22 cellular contexts compared by ENCODE assay signal in genomic region chr21:9735421-9735961, GRCh38.
DNase-seq lines count a peak whose midpoint lies in the region; ATAC-seq, FAIRE-seq and TF ChIP-seq lines count a peak whose summit lies in the region.
"Had no signal": no experiment of that assay in that cellular context is flagged by ENCODE, and none has a peak within 500 bp of the region (broad histone marks: within the 10 kb centered on the region; RNA-seq: fewer than 3 reads in every experiment).

No MANE protein-coding gene starts in this region.

- FAIRE-seq in GM12891 (lab: Jason Lieb, UNC), result no peak
- FAIRE-seq: A549 had no signal

- H3K4me1 ChIP-seq in lower lobe of right lung, result no peaks in the 10 kb centered on the region
- H3K4me1 ChIP-seq: A549, Caco-2 had no signal

- H3K4me3 ChIP-seq in lower lobe of right lung, result no peak overlapping the region
- H3K4me3 ChIP-seq: A549, GM23338, MG63 had no signal

- H3K36me3 ChIP-seq in lower lobe of right lung, result no peaks in the 10 kb centered on the region
- H3K36me3 ChIP-seq: MG63 had no signal

- TF ChIP-seq POLR2A in GM12891 (IDR thresholded peaks at IDR 0.05; ENCODE audit: low read depth, low read length), result no peak

- no peaks in the 10 kb centered on the region for H3K27me3 ChIP-seq in lower lobe of right lung (ENCODE audit: low read depth)
- H3K27me3 ChIP-seq: MG63 had no signal

- peaks cover 12% of the 10 kb centered on the region for H3K9me3 ChIP-seq in lower lobe of right lung
- H3K9me3 ChIP-seq: A549 had no signal

- H3K27ac ChIP-seq in lower lobe of right lung, result no peak overlapping the region
- H3K27ac ChIP-seq: A549 had no signal

- peak; percentile 25 to 53 for ATAC-seq in natural killer cell treated with Interleukin-12 subunit alpha and Interleukin-12 subunit beta and Interleukin-15 and Interleukin-18, amount 100 ng/mL, for 72 hours
- ATAC-seq in natural killer cell, result no peak
- ATAC-seq in lower lobe of right lung, result peak; percentile 41 to 42
- ATAC-seq in sciatic nerve, result peak; percentile 22
- ATAC-seq: A549, GM23338, PC-3 had no signal

- no peaks in the 10 kb centered on the region for H3K27me3 Mint-ChIP-seq in natural killer cell treated with Interleukin-12 subunit alpha and Interleukin-12 subunit beta and Interleukin-15 and Interleukin-18, amount 100 ng/mL, for 72 hours
- H3K27me3 Mint-ChIP-seq in natural killer cell (ENCODE audit: low read depth in 2 of 2), result no peaks in the 10 kb centered on the region
- H3K27me3 Mint-ChIP-seq: CD4-positive, alpha-beta T cell had no signal

- no peak overlapping the region for H3K27ac Mint-ChIP-seq in natural killer cell treated with Interleukin-12 subunit alpha and Interleukin-12 subunit beta and Interleukin-15 and Interleukin-18, amount 100 ng/mL, for 72 hours
- no peak overlapping the region for H3K27ac Mint-ChIP-seq in natural killer cell
- H3K27ac Mint-ChIP-seq: CD4-positive, alpha-beta T cell; GM23338 had no signal

- no peaks in the 10 kb centered on the region for H3K36me3 Mint-ChIP-seq in natural killer cell treated with Interleukin-12 subunit alpha and Interleukin-12 subunit beta and Interleukin-15 and Interleukin-18, amount 100 ng/mL, for 72 hours
- peaks cover 8% of the 10 kb centered on the region for H3K36me3 Mint-ChIP-seq in natural killer cell

- intact Hi-C loops in natural killer cell (cut with micrococcal nuclease) (no loop called here), lower lobe of right lung (cut with DNase I) (no loop called here), sciatic nerve (cut with DNase I) (no loop called here)

- H3K9me3 Mint-ChIP-seq in natural killer cell treated with Interleukin-12 subunit alpha and Interleukin-12 subunit beta and Interleukin-15 and Interleukin-18, amount 100 ng/mL, for 72 hours, result peaks cover 11% of the 10 kb centered on the region
- H3K9me3 Mint-ChIP-seq in natural killer cell, result peaks cover 8 to 9% of the 10 kb centered on the region in 2 donors
- H3K9me3 Mint-ChIP-seq: GM23338 had no signal

- H3K4me1 Mint-ChIP-seq in natural killer cell treated with Interleukin-12 subunit alpha and Interleukin-12 subunit beta and Interleukin-15 and Interleukin-18, amount 100 ng/mL, for 72 hours (ENCODE audit: low read depth in 2 of 2), result no peaks in the 10 kb centered on the region
- H3K4me1 Mint-ChIP-seq in natural killer cell, result no peaks in the 10 kb centered on the region
- H3K4me1 Mint-ChIP-seq: GM23338 had no signal

- DNase-seq in natural killer cell treated with Interleukin-12 subunit alpha and Interleukin-12 subunit beta and Interleukin-15 and Interleukin-18, amount 100 ng/mL, for 72 hours (ENCODE audit: low spot score), result no peak
- DNase-seq in natural killer cell (no peak), lower lobe of right lung (no peak), sciatic nerve (ENCODE audit: low spot score) (no peak), GM12891 (ENCODE audit: insufficient read length, low spot score) (no peak), NCI-H226 (no peak), midbrain (lab: John Stamatoyannopoulos, UW) (no peak)
- DNase-seq: Caco-2; CD4-positive, alpha-beta T cell; GDM1; HCEC 1CT; Kasumi-1; MG63; NCI-H1048; NCI-H1436; NCI-H1930; NCI-H345; NCI-H524 treated with DMSO at 0.1 percent for 48 hours; PC-3; RPMI8226 had no signal

- H3K4me3 Mint-ChIP-seq in natural killer cell treated with Interleukin-12 subunit alpha and Interleukin-12 subunit beta and Interleukin-15 and Interleukin-18, amount 100 ng/mL, for 72 hours, result no peak overlapping the region
- H3K4me3 Mint-ChIP-seq in natural killer cell, result no peak overlapping the region
- H3K4me3 Mint-ChIP-seq: CD4-positive, alpha-beta T cell; GM23338 had no signal

- no peak for TF ChIP-seq CTCF in natural killer cell (IDR thresholded peaks at IDR 0.05)
- TF ChIP-seq CTCF in lower lobe of right lung (IDR thresholded peaks at IDR 0.05), result no peak

TF ChIP-seq in GM12891, 5 proteins besides CTCF, POLR2A, EP300 and RAD21:
- TF ChIP-seq TAF1 (IDR thresholded peaks at IDR 0.05; ENCODE audit: low read depth, low read length) (no peak), PAX5 (IDR thresholded peaks at IDR 0.05; ENCODE audit: insufficient read depth, low read length, severe bottlenecking) (no peak), POLR2AphosphoS5 (IDR thresholded peaks at IDR 0.05; ENCODE audit: low read depth, low read length) (no peak), POU2F2 (IDR thresholded peaks at IDR 0.05; ENCODE audit: low read depth, low read length) (no peak), SPI1 (IDR thresholded peaks at IDR 0.05; ENCODE audit: low read depth, low read length) (no peak)

Comparison
In these comparisons a context has a peak if more than half of its experiments do, and no peak if none do; other contexts are left out.
1. ATAC-seq: peak in natural killer cell treated with Interleukin-12 subunit alpha and Interleukin-12 subunit beta and Interleukin-15 and Interleukin-18, amount 100 ng/mL, for 72 hours (2 of 2), lower lobe of right lung (2 of 2) and sciatic nerve (single experiment); none in natural killer cell (0 of 3).